ENCODE assay signal across 8 cellular contexts in the genomic region with DNA sequence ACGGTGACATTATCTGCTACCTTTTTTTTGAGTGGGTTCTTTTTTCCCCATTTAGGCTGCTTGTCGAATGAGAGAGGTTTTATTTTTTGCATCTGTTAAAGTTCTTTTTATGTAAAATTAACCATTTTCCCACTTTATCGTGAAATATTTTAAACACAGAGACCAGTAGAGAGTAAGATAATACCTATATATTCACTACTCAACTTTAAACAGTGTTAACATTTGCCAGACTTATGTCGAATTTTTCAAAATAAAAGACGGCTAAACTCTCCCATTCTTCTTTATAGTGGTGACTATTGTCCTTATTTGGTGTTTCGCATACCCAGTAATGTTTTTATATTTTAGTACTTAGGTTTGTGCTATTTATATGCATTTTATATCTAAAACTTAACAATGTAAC. TPM values are rescaled to one million over a fixed set of nuclear protein-coding genes. Genes with fewer than 3 reads are reported as not detected.
A peak's percentile ranks its signal among the peaks of the same experiment; 100 is the strongest.
DNase-seq lines count a peak whose midpoint lies in the region; ATAC-seq and TF ChIP-seq lines count a peak whose summit lies in the region.

No MANE protein-coding gene starts in this region.

- TF ChIP-seq CTCF in kidney epithelial cell (IDR thresholded peaks at IDR 0.05; ENCODE audit: insufficient read depth, low read length, poor library complexity, severe bottlenecking): no peak

- peak overlapping the region; percentile 76 for H3K4me3 ChIP-seq in kidney epithelial cell (ENCODE audit: low read depth, low read length)
- H3K4me3 ChIP-seq in thymus (ENCODE audit: low read length): peak overlapping the region; percentile 96

- H3K27me3 ChIP-seq in kidney epithelial cell (ENCODE audit: control insufficient read depth, insufficient read depth, low read length) (no peaks in the 10 kb centered on the region), thymus (ENCODE audit: control insufficient read depth, insufficient read depth) (no peaks in the 10 kb centered on the region)

- 47% methylated on average over 6 of the region's 6 CpGs for WGBS in thymus

- H3K27ac Mint-ChIP-seq in activated T-cell treated with anti-CD3 and anti-CD28 coated beads, Interleukin-2, amount 50 U/mL, for 24 hours: peak overlapping the region; percentile 98
- H3K27ac Mint-ChIP-seq in activated naive CD8-positive, alpha-beta T cell treated with anti-CD3 and anti-CD28 coated beads, Interleukin-2, amount 10 ng/mL, durations not matched to agents 7 days and 5 days: peak overlapping the region; percentile 92

- no peaks in the 10 kb centered on the region for H3K9me3 ChIP-seq in thymus (ENCODE audit: control insufficient read depth)

- H3K36me3 ChIP-seq in kidney epithelial cell (ENCODE audit: control insufficient read depth, insufficient read depth, low read length) (peaks cover 1% of the 10 kb centered on the region), thymus (ENCODE audit: control insufficient read depth, insufficient read depth) (peaks cover 6% of the 10 kb centered on the region)

- peaks cover 52% of the 10 kb centered on the region for H3K36me3 Mint-ChIP-seq in activated T-cell treated with anti-CD3 and anti-CD28 coated beads, Interleukin-2, amount 50 U/mL, for 24 hours (ENCODE audit: low read depth)
- H3K36me3 Mint-ChIP-seq in activated naive CD8-positive, alpha-beta T cell treated with anti-CD3 and anti-CD28 coated beads, Interleukin-2, amount 10 ng/mL, durations not matched to agents 7 days and 5 days: peaks cover 21% of the 10 kb centered on the region

- H3K4me3 Mint-ChIP-seq in activated T-cell treated with anti-CD3 and anti-CD28 coated beads, Interleukin-2, amount 50 U/mL, for 24 hours: peak overlapping the region; percentile 97
- peak overlapping the region; percentile 93 for H3K4me3 Mint-ChIP-seq in activated naive CD8-positive, alpha-beta T cell treated with anti-CD3 and anti-CD28 coated beads, Interleukin-2, amount 10 ng/mL, durations not matched to agents 7 days and 5 days

- no peaks in the 10 kb centered on the region for H3K4me1 ChIP-seq in thymus (ENCODE audit: control insufficient read depth, insufficient read depth, low read length)

- no peak for DNase-seq in activated T-cell treated with anti-CD3 and anti-CD28 coated beads, Interleukin-2, amount 50 U/mL, for 24 hours
- DNase-seq in activated T-cell treated with anti-CD3 and anti-CD28 coated beads, Interleukin-2, amount 50 U/mL, for 1 hour: no peak
- DNase-seq in activated naive CD8-positive, alpha-beta T cell treated with anti-CD3 and anti-CD28 coated beads, Interleukin-2, amount 10 ng/mL, durations not matched to agents 7 days and 5 days: no peak
- no peak for DNase-seq in kidney epithelial cell (ENCODE audit: low read depth)
- no peak for DNase-seq in SHP77 treated with DMSO at 0.1 percent for 48 hours (lab: John Stamatoyannopoulos, UW)
- no peak for DNase-seq in NCI-H187 (lab: John Stamatoyannopoulos, UW)
- no peak for DNase-seq in activated effector memory CD4-positive, alpha-beta T cell treated with anti-CD3 and anti-CD28 coated beads, Interleukin-2, amount 50 U/mL, for 16 hours

- peaks cover 56% of the 10 kb centered on the region for H3K4me1 Mint-ChIP-seq in activated T-cell treated with anti-CD3 and anti-CD28 coated beads, Interleukin-2, amount 50 U/mL, for 24 hours (ENCODE audit: low read depth)
- peaks cover 24% of the 10 kb centered on the region for H3K4me1 Mint-ChIP-seq in activated naive CD8-positive, alpha-beta T cell treated with anti-CD3 and anti-CD28 coated beads, Interleukin-2, amount 10 ng/mL, durations not matched to agents 7 days and 5 days

- no peak overlapping the region for H3K27ac ChIP-seq in thymus (ENCODE audit: low read depth)

- no peaks in the 10 kb centered on the region for H3K9me3 Mint-ChIP-seq in activated T-cell treated with anti-CD3 and anti-CD28 coated beads, Interleukin-2, amount 50 U/mL, for 24 hours
- H3K9me3 Mint-ChIP-seq in activated naive CD8-positive, alpha-beta T cell treated with anti-CD3 and anti-CD28 coated beads, Interleukin-2, amount 10 ng/mL, durations not matched to agents 7 days and 5 days: peaks cover 3% of the 10 kb centered on the region

- no peak for ATAC-seq in activated naive CD8-positive, alpha-beta T cell treated with anti-CD3 and anti-CD28 coated beads, Interleukin-2, amount 10 ng/mL, durations not matched to agents 7 days and 5 days (ENCODE audit: low read depth)

- H3K27me3 Mint-ChIP-seq in activated T-cell treated with anti-CD3 and anti-CD28 coated beads, Interleukin-2, amount 50 U/mL, for 24 hours: no peaks in the 10 kb centered on the region
- H3K27me3 Mint-ChIP-seq in activated naive CD8-positive, alpha-beta T cell treated with anti-CD3 and anti-CD28 coated beads, Interleukin-2, amount 10 ng/mL, durations not matched to agents 7 days and 5 days: no peaks in the 10 kb centered on the region

- POLR2A ChIA-PET in activated naive CD8-positive, alpha-beta T cell treated with anti-CD3 and anti-CD28 coated beads, Interleukin-2, amount 10 ng/mL, durations not matched to agents 7 days and 5 days (lab: Charles Lee): no interaction called here

RNA-seq across cellular contexts. Expression of a gene that starts 0.7 kb away (rescaled TPM):
- total RNA-seq in activated naive CD8-positive, alpha-beta T cell treated with anti-CD3 and anti-CD28 coated beads, Interleukin-2, amount 10 ng/mL, durations not matched to agents 7 days and 5 days: 10 to 100 TPM in 1 of 2 experiments, 1 to 10 TPM in 1; 8.0 to 10.6 TPM
- total RNA-seq in kidney epithelial cell: 4.4 and 8.9 TPM in 2 replicates
- polyA plus RNA-seq in thymus: 6.2 TPM

RNA-seq across cellular contexts. Expression of a gene that starts 1.3 kb away (rescaled TPM):
- 10 to 100 TPM; 16.5 to 20.1 TPM for total RNA-seq in activated naive CD8-positive, alpha-beta T cell treated with anti-CD3 and anti-CD28 coated beads, Interleukin-2, amount 10 ng/mL, durations not matched to agents 7 days and 5 days
- total RNA-seq in kidney epithelial cell: 31.7 and 33.0 TPM in 2 replicates
- 18.8 TPM for polyA plus RNA-seq in thymus

RNA-seq across cellular contexts. Expression of a gene that starts 46.9 kb away (rescaled TPM):
- total RNA-seq in activated naive CD8-positive, alpha-beta T cell treated with anti-CD3 and anti-CD28 coated beads, Interleukin-2, amount 10 ng/mL, durations not matched to agents 7 days and 5 days: 1 to 10 TPM; 5.8 to 7.0 TPM
- total RNA-seq in kidney epithelial cell: 6.0 and 8.9 TPM in 2 replicates
- polyA plus RNA-seq in thymus: 6.0 TPM
